ENCODE assay signal across 15 cellular contexts in the genomic region with DNA sequence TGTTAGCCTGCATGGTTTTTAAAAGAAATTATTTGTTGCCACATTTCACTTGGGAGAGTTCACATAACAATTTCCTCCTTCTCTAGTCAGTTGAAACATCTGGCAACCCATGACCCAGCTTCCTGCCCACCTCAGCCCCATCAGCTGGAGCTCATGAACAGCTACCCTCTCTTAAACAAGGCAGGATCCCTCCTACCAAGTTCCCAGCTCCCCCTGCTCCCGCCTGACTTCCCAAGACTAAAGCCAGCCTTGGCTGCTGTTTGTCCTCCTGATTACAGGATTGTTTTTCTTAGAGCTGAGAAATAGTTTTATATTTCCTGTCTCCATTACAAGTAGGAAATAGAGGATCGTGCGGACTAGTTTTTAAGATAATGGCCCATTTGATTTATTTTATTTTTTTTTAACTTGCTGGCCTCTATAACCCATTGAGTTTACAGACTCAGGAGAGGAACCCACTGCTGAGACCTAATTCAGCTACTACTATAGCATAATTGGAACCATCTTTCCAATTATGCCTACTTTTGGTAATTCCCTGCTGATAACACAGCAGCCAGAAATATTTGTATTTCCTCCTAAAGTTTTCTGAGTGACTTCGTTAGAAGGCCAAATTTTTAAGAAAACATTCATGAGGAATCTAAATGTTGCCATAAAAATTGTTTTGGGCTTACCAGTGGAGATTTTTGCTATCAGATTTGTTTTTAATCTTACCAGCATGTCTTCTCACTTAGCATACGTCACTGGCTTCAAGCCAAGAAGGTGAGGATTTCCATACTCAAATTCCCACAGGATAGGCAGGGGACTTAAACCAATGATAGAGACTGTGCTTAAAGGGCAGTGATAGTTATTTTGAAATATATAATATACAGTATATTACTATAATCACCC.
DNase-seq lines count a peak whose midpoint lies in the region; ATAC-seq and TF ChIP-seq lines count a peak whose summit lies in the region.
"Had no signal": no experiment of that assay in that cellular context is flagged by ENCODE, and none has a peak within 500 bp of the region (broad histone marks: within the 10 kb centered on the region; RNA-seq: fewer than 3 reads in every experiment).

No MANE protein-coding gene starts in this region.

- DNase-seq in NOMO-1 (lab: John Stamatoyannopoulos, UW; ENCODE audit: unreplicated experiment in 2 of 2) (peak; percentile 18 to 31), NOMO-1 treated with dmso at 0.1 percent for 144 hours (lab: John Stamatoyannopoulos, UW; ENCODE audit: unreplicated experiment) (no peak), choroid plexus epithelial cell (ENCODE audit: low read depth) (peak; percentile 7), right lobe of liver (peak in 1 of 3 donors; percentile 19), aorta (peak in 1 of 2 donors; percentile 61), SW480 (ENCODE audit: low spot score) (no peak), midbrain (lab: John Stamatoyannopoulos, UW) (no peak)
- DNase-seq: activated CD4-positive, alpha-beta T cell treated with anti-CD3 and anti-CD28 coated beads, Interleukin-2, amount 50 U/mL, for 48 hours; activated effector memory CD4-positive, alpha-beta T cell treated with anti-CD3 and anti-CD28 coated beads, Interleukin-2, amount 50 U/mL, for 16 hours; KG1; naive thymus-derived CD8-positive, alpha-beta T cell; NCI-H187; NCI-H748 treated with DMSO at 0.1 percent for 48 hours; stimulated activated naive CD8-positive, alpha-beta T cell treated with anti-CD3 and anti-CD28 coated beads, Interleukin-15, amount 100 ng/mL, for 72 hours had no signal

- no peak overlapping the region for H3K4me3 ChIP-seq in choroid plexus epithelial cell (ENCODE audit: low read depth, low read length)
- no peak overlapping the region for H3K4me3 ChIP-seq in right lobe of liver
- no peak overlapping the region for H3K4me3 ChIP-seq in aorta (ENCODE audit: low read length in 2 of 2)

- H3K36me3 ChIP-seq in right lobe of liver, result no peaks in the 10 kb centered on the region
- H3K36me3 ChIP-seq in aorta (ENCODE audit: control insufficient read depth in 1 of 2, insufficient read depth in 2 of 2, low read length in 1 of 2), result no peaks in the 10 kb centered on the region

- no peak for TF ChIP-seq CTCF in choroid plexus epithelial cell (conservative IDR thresholded peaks at IDR 0.05; ENCODE audit: low read depth, low read length)
- TF ChIP-seq CTCF in right lobe of liver (IDR thresholded peaks at IDR 0.05), result no peak

- H3K27me3 ChIP-seq in right lobe of liver (no peaks in the 10 kb centered on the region), aorta (ENCODE audit: control insufficient read depth in 1 of 2, insufficient read depth in 2 of 2, low read length in 1 of 2) (no peaks in the 10 kb centered on the region)

- peak in 3 of 4 donors; percentile 41 to 71 (median 63) for ATAC-seq in right lobe of liver
- peak; percentile 68 for ATAC-seq in aorta (ENCODE audit: low FRiP score)
- ATAC-seq in HG02981 (IDR thresholded peaks at IDR 0.05; ENCODE audit: unreplicated experiment), result no peak
- ATAC-seq: naive thymus-derived CD8-positive, alpha-beta T cell; stimulated activated naive CD8-positive, alpha-beta T cell treated with anti-CD3 and anti-CD28 coated beads, Interleukin-15, amount 100 ng/mL, for 72 hours had no signal

- WGBS in right lobe of liver (ENCODE audit: insufficient coverage, low coverage, low lambda C conversion rate, missing lambda C conversion rate), result 26% methylated on average over 5 of the region's 5 CpGs
- WGBS in aorta, 2 donors, result 3 to 8% methylated on average over 5 of the region's 5 CpGs

- no peak for TF ChIP-seq POLR2A in right lobe of liver (IDR thresholded peaks at IDR 0.05)

- H3K27ac ChIP-seq in right lobe of liver, result no peak overlapping the region
- peak overlapping the region; percentile 17 to 28 for H3K27ac ChIP-seq in aorta (ENCODE audit: low read depth in 1 of 2, low read length in 2 of 2)

- intact Hi-C loops in right lobe of liver (cut with DNase I), result loop anchor here (5.0 to 10.0 kb wide), 2 partner anchors 75 to 77 kb away; no protein-coding TSS in a partner anchor
- intact Hi-C loops in aorta (cut with DNase I), result no loop called here

- H3K4me1 ChIP-seq in right lobe of liver (no peaks in the 10 kb centered on the region), aorta (ENCODE audit: control insufficient read depth in 1 of 2, insufficient read depth in 2 of 2, low read length in 2 of 2) (peaks cover 0 to 3% of the 10 kb centered on the region in 2 donors)

- H3K9me3 ChIP-seq in right lobe of liver (no peaks in the 10 kb centered on the region), aorta (ENCODE audit: control insufficient read depth, low read length) (no peaks in the 10 kb centered on the region)

Comparison
In these comparisons a context has a peak if more than half of its experiments do, and no peak if none do; other contexts are left out.
1. DNase-seq: peak in NOMO-1 (2 of 2) and choroid plexus epithelial cell (single experiment); none in NOMO-1 treated with dmso at 0.1 percent for 144 hours (single experiment), SW480 (single experiment) and midbrain (single experiment).
2. H3K27ac ChIP-seq: peak in aorta (2 of 2); none in right lobe of liver (0 of 3).
3. intact Hi-C loops: an anchor here in right lobe of liver (5.0 to 10.0 kb wide); none called in aorta.